25 cellular contexts compared by ENCODE assay signal in genomic region chr10:110636572-110636931, GRCh38. TPM values are rescaled to one million over a fixed set of nuclear protein-coding genes. Genes with fewer than 3 reads are reported as not detected.
DNase-seq lines count a peak whose midpoint lies in the region; ATAC-seq and TF ChIP-seq lines count a peak whose summit lies in the region.
"Had no signal": no experiment of that assay in that cellular context is flagged by ENCODE, and none has a peak within 500 bp of the region (broad histone marks: within the 10 kb centered on the region; RNA-seq: fewer than 3 reads in every experiment).

No MANE protein-coding gene starts in this region.

- H3K36me3 ChIP-seq in left ventricle myocardium inferior (no peaks in the 10 kb centered on the region), muscle layer of colon (ENCODE audit: insufficient read depth, low read length) (no peaks in the 10 kb centered on the region), thoracic aorta (no peaks in the 10 kb centered on the region)
- H3K36me3 ChIP-seq: prostate gland, tibial artery had no signal

- no peak overlapping the region for H3K4me3 ChIP-seq in left ventricle myocardium inferior
- no peak overlapping the region for H3K4me3 ChIP-seq in coronary artery
- no peak overlapping the region for H3K4me3 ChIP-seq in muscle layer of colon (ENCODE audit: low read depth in 1 of 2, low read length in 2 of 2)
- H3K4me3 ChIP-seq in thoracic aorta = no peak overlapping the region
- H3K4me3 ChIP-seq: prostate gland, SK-N-MC, tibial artery had no signal

- TF ChIP-seq CTCF in left ventricle myocardium inferior (IDR thresholded peaks at IDR 0.05; ENCODE audit: borderline replicate concordance) (no peak), coronary artery (IDR thresholded peaks at IDR 0.05) (no peak), thoracic aorta (IDR thresholded peaks at IDR 0.05) (no peak)

- H3K9ac ChIP-seq in muscle layer of colon (ENCODE audit: low read length) = no peak overlapping the region

- no peak for ATAC-seq in left ventricle myocardium superior
- no peak for ATAC-seq in thoracic aorta (ENCODE audit: insufficient number of reproducible peaks, low FRiP score, low read depth)
- no peak for ATAC-seq in GM19463 (IDR thresholded peaks at IDR 0.05; ENCODE audit: unreplicated experiment)
- ATAC-seq: CD8-positive, alpha-beta T cell; stimulated activated naive CD8-positive, alpha-beta T cell treated with anti-CD3 and anti-CD28 coated beads, Interleukin-15, amount 100 ng/mL, for 72 hours had no signal

- H3K4me1 ChIP-seq in left ventricle myocardium inferior (peaks cover 48% of the 10 kb centered on the region), muscle layer of colon (ENCODE audit: insufficient read depth, low read length) (peaks cover 25% of the 10 kb centered on the region), thoracic aorta (ENCODE audit: control insufficient read depth in 1 of 2, low read depth in 2 of 2) (peaks cover 17 to 44% of the 10 kb centered on the region in 2 donors)
- H3K4me1 ChIP-seq: prostate gland had no signal

- DNase-seq in left ventricle myocardium inferior = no peak
- no peak for DNase-seq in left ventricle myocardium superior
- DNase-seq in coronary artery (ENCODE audit: low spot score) = no peak
- DNase-seq in thoracic aorta (ENCODE audit: low spot score) = no peak
- DNase-seq in CD1c-positive myeloid dendritic cell (ENCODE audit: extremely low spot score) = no peak
- DNase-seq in iPS-NIHi11 (ENCODE audit: low spot score) = no peak
- DNase-seq: activated CD4-positive, alpha-beta memory T cell treated with anti-CD3 and anti-CD28 coated beads, Interleukin-2, amount 10 ng/mL, durations not matched to agents 7 days and 5 days; activated CD4-positive, CD25-positive, alpha-beta regulatory T cell treated with anti-CD3 and anti-CD28 coated beads, Interleukin-2, amount 50 U/mL, for 72 hours; amygdala; CD8-positive, alpha-beta T cell; DMS 273 treated with DMSO at 0.1 percent for 48 hours; HFFc6; mammary epithelial cell; NCI-H2081; NCI-H774; RPMI8226; small intestine; stimulated activated CD8-positive, alpha-beta memory T cell treated with anti-CD3 and anti-CD28 coated beads, Interleukin-4, amount 100 ng/mL, for 48 hours; stimulated activated naive CD8-positive, alpha-beta T cell treated with anti-CD3 and anti-CD28 coated beads, Interleukin-15, amount 100 ng/mL, for 72 hours; tibial artery had no signal

- H3K27ac ChIP-seq in left ventricle myocardium inferior (replicated peaks) (peak overlapping the region; percentile 87), coronary artery (peak overlapping the region; percentile 84 to 91), muscle layer of colon (ENCODE audit: low read depth, low read length) (peak overlapping the region; percentile 36), thoracic aorta (peak overlapping the region; percentile 68 to 77)
- H3K27ac ChIP-seq: prostate gland, SK-N-MC had no signal

- no peaks in the 10 kb centered on the region for H3K9me3 ChIP-seq in left ventricle myocardium inferior (replicated peaks)
- H3K9me3 ChIP-seq in muscle layer of colon (ENCODE audit: low read length) = no peaks in the 10 kb centered on the region
- no peaks in the 10 kb centered on the region for H3K9me3 ChIP-seq in thoracic aorta
- H3K9me3 ChIP-seq: prostate gland, tibial artery had no signal

- H3K27me3 ChIP-seq in left ventricle myocardium inferior (ENCODE audit: low read depth) (peaks cover 4% of the 10 kb centered on the region), muscle layer of colon (ENCODE audit: control insufficient read depth in 1 of 2, insufficient read depth in 2 of 2, low read length in 2 of 2) (no peaks in the 10 kb centered on the region), thoracic aorta (replicated peaks; ENCODE audit: insufficient read depth) (no peaks in the 10 kb centered on the region)
- H3K27me3 ChIP-seq: tibial artery had no signal

- intact Hi-C loops in left ventricle myocardium inferior (cut with micrococcal nuclease) (no loop called here), left ventricle myocardium superior (cut with micrococcal nuclease) (no loop called here)

RNA-seq across cellular contexts. Expression of gene RBM20, which starts 7.6 kb away (rescaled TPM):
- total RNA-seq in left ventricle myocardium inferior (101 TPM), left ventricle myocardium superior (114 TPM), thoracic aorta (10 to 100 TPM in 1 of 2 donors, 1 to 10 TPM in 1; 7.8 to 13.9 TPM)
- total RNA-seq: HFFc6, MCF 10A had no signal

Comparison
In these comparisons a context has a peak if more than half of its experiments do, and no peak if none do; other contexts are left out.
1. H3K27ac ChIP-seq: peak in every context shown above with its lines; median percentile 88 in coronary artery; 87 in left ventricle myocardium inferior; 72 in thoracic aorta; 36 in muscle layer of colon.